Comparison of ENCODE assay signal across 1 cellular context in genomic region chr7:2754086-2754485, GRCh38.
TF ChIP-seq lines count a peak whose summit lies in the region.

No MANE protein-coding gene starts in this region.

TF ChIP-seq in GM23338, 12 proteins besides CTCF, POLR2A, EP300 and RAD21 (continued from another document):
- TF ChIP-seq ZNF462 (CRISPR knock-in tag; IDR thresholded peaks at IDR 0.05): no peak
- no peak for TF ChIP-seq EZH2phosphoT487 (IDR thresholded peaks at IDR 0.05; ENCODE audit: unreplicated experiment)
- TF ChIP-seq ZNF331 (CRISPR knock-in tag; IDR thresholded peaks at IDR 0.05; ENCODE audit: low read depth): no peak
- TF ChIP-seq POLR2AphosphoS5 (IDR thresholded peaks at IDR 0.05; ENCODE audit: low read depth): no peak
- no peak for TF ChIP-seq NANOG (IDR thresholded peaks at IDR 0.05; ENCODE audit: borderline replicate concordance)
- TF ChIP-seq ETS1 (IDR thresholded peaks at IDR 0.05): no peak
